Comparison of ENCODE assay signal across 12 cellular contexts in the genomic region with DNA sequence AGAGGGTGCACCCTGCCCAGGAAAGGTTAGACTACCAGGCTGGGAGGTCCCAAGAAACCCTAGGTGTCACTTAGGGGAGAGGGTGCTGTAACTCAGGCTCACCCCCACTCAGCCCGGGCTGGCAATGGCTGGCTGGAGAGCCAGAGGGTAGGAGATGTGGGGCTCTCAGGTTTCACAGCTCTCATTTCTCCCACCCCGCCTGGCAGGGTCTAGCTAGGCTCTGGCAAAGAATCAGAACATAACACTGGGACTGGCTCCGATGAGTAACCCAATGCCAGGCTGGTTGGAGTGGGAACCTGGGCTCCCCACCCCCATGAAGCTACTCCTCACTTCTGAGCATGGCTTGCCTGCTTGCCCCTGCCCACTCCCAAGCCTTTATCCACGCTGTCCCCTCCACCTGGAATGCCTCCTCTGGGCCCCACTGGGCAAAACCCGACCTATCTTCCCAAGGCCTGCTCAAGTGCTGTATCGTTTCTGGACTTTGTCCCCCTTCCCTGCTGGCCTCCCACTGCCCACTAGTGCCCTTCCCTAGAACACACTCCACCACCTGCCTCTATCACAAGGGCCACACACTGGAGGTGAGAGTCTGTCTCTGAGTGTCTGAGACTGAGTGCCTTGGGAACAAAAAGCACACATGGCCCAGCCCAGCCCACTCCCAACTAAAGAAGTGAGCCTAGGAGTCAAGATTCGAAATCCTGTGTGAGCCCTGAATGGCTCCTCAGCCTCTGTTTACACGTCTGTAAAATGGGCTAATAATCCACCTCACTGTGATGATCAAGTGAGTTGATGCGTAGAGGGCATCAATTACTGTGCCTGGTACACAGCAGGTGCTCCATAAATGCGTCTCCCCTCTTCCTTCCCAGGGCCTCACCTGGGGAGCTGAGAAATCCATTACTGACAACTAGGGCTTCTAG. TPM values are rescaled to one million over a fixed set of nuclear protein-coding genes. Genes with fewer than 3 reads are reported as not detected.
DNase-seq lines count a peak whose midpoint lies in the region; ATAC-seq and TF ChIP-seq lines count a peak whose summit lies in the region.
"Had no signal": no experiment of that assay in that cellular context is flagged by ENCODE, and none has a peak within 500 bp of the region (broad histone marks: within the 10 kb centered on the region; RNA-seq: fewer than 3 reads in every experiment).

No MANE protein-coding gene starts in this region.

- H2AFZ ChIP-seq in neural progenitor cell (replicated peaks) = no peak overlapping the region

- H3K36me3 ChIP-seq in neural progenitor cell = no peaks in the 10 kb centered on the region
- H3K36me3 ChIP-seq in transverse colon = no peaks in the 10 kb centered on the region
- H3K36me3 ChIP-seq: stomach had no signal

- H3K4me3 Mint-ChIP-seq in activated naive CD8-positive, alpha-beta T cell = peak overlapping the region; percentile 78
- H3K4me3 Mint-ChIP-seq in neural progenitor cell = peak overlapping the region; percentile 84

- H3K27me3 Mint-ChIP-seq in activated naive CD8-positive, alpha-beta T cell = no peaks in the 10 kb centered on the region
- H3K27me3 Mint-ChIP-seq in neural progenitor cell (ENCODE audit: insufficient read depth, low read depth) = peaks cover 7% of the 10 kb centered on the region

- no peak overlapping the region for H3K27ac ChIP-seq in neural progenitor cell
- H3K27ac ChIP-seq in transverse colon = no peak overlapping the region
- H3K27ac ChIP-seq: stomach had no signal

- H3K9ac ChIP-seq in neural progenitor cell = no peak overlapping the region

- H3K27me3 ChIP-seq in neural progenitor cell (no peaks in the 10 kb centered on the region), transverse colon (no peaks in the 10 kb centered on the region)
- H3K27me3 ChIP-seq: stomach had no signal

- no peak for TF ChIP-seq EP300 in transverse colon (IDR thresholded peaks at IDR 0.05; ENCODE audit: low read depth)

- H3K9me3 ChIP-seq in neural progenitor cell (ENCODE audit: low read depth) = no peaks in the 10 kb centered on the region
- no peaks in the 10 kb centered on the region for H3K9me3 ChIP-seq in transverse colon
- H3K9me3 ChIP-seq: stomach had no signal

- peaks cover 23% of the 10 kb centered on the region for H3K4me1 Mint-ChIP-seq in activated naive CD8-positive, alpha-beta T cell (ENCODE audit: low read depth)
- H3K4me1 Mint-ChIP-seq in neural progenitor cell = peaks cover 29% of the 10 kb centered on the region

- WGBS in transverse colon (ENCODE audit: low coverage in 1 of 2), 2 donors = 81 to 88% methylated on average over 4 to 10 of the region's 10 CpGs

- intact Hi-C loops in transverse colon (cut with DNase I; ENCODE audit: low total_unique reads) = no loop called here

- no peak for ATAC-seq in GM18867 (IDR thresholded peaks at IDR 0.05; ENCODE audit: unreplicated experiment)

- H3K4me1 ChIP-seq in neural progenitor cell (peaks cover 12% of the 10 kb centered on the region), transverse colon (peaks cover 7 to 23% (median 10%) of the 10 kb centered on the region in 4 donors)

- in situ Hi-C loops in transverse colon (cut with MboI; ENCODE audit: low pct_ligation_motif_present in 1 of 4, low pct_unique_long_range_greater_than_20kb in 1 of 4, low sequenced_read_pairs in 3 of 4) = loop anchor here in 1 of 4 donors (25.0 kb wide), 1 partner anchor 308 kb away; a partner anchor contains a TSS

- no peak overlapping the region for H3K4me2 ChIP-seq in neural progenitor cell

- TF ChIP-seq POLR2A in transverse colon (IDR thresholded peaks at IDR 0.05) = no peak

- peak; percentile 78 for DNase-seq in DMS 273 treated with DMSO at 0.1 percent for 48 hours (lab: John Stamatoyannopoulos, UW)
- peak; percentile 77 for DNase-seq in M059J (ENCODE audit: low read depth)
- DNase-seq in neural progenitor cell (ENCODE audit: low spot score) = no peak
- no peak for DNase-seq in transverse colon
- no peak for DNase-seq in NCI-H1436 (lab: John Stamatoyannopoulos, UW)
- DNase-seq: activated T-cell treated with anti-CD3 and anti-CD28 coated beads for 4 hours, midbrain, NCI-H510A, stomach had no signal

- no peaks in the 10 kb centered on the region for H3K9me3 Mint-ChIP-seq in activated naive CD8-positive, alpha-beta T cell (ENCODE audit: low read depth)
- no peaks in the 10 kb centered on the region for H3K9me3 Mint-ChIP-seq in neural progenitor cell

- no peaks in the 10 kb centered on the region for H3K79me2 ChIP-seq in neural progenitor cell (ENCODE audit: low read depth)

- no peak overlapping the region for H3K4me3 ChIP-seq in neural progenitor cell
- H3K4me3 ChIP-seq in transverse colon = no peak overlapping the region
- H3K4me3 ChIP-seq: stomach had no signal

- TF ChIP-seq CTCF in neural progenitor cell (IDR thresholded peaks at IDR 0.05) (no peak), transverse colon (IDR thresholded peaks at IDR 0.05) (no peak)

- no peaks in the 10 kb centered on the region for H3K36me3 Mint-ChIP-seq in activated naive CD8-positive, alpha-beta T cell
- H3K36me3 Mint-ChIP-seq in neural progenitor cell = peaks cover 3% of the 10 kb centered on the region

- no peaks in the 10 kb centered on the region for H4K20me1 ChIP-seq in neural progenitor cell (ENCODE audit: low read depth)

- peak overlapping the region; percentile 82 for H3K27ac Mint-ChIP-seq in activated naive CD8-positive, alpha-beta T cell
- H3K27ac Mint-ChIP-seq in neural progenitor cell = no peak overlapping the region

- peaks cover 24% of the 10 kb centered on the region for H3F3A ChIP-seq in neural progenitor cell (ENCODE audit: low read depth)

RNA-seq across cellular contexts. Expression of a gene that starts 1.9 kb away (rescaled TPM):
- total RNA-seq in M059J (2014; rRNA removed; shearing (Covaris generic)) = 1.9 and 2.2 TPM in 2 replicates
- total RNA-seq in neural progenitor cell (ENCODE audit: low replicate concordance) (40.6 and 52.0 TPM in 2 replicates), transverse colon (10 to 100 TPM in 2 of 4 donors, 1 to 10 TPM in 2; 8.4 to 19.5 (median 9.5) TPM)

RNA-seq across cellular contexts. Expression of a gene that starts 19.8 kb away (rescaled TPM):
- total RNA-seq in M059J (2014; rRNA removed; shearing (Covaris generic)) = 52.6 and 116 TPM in 2 replicates
- total RNA-seq in neural progenitor cell (ENCODE audit: low replicate concordance) = 16.0 and 19.3 TPM in 2 replicates
- 100 to 1,000 TPM; 149 to 369 (median 166) TPM for total RNA-seq in transverse colon

RNA-seq across cellular contexts. Expression of a gene that starts 37.0 kb away (rescaled TPM):
- not detected in 2 replicates for total RNA-seq in M059J (2014; rRNA removed; shearing (Covaris generic))
- total RNA-seq in neural progenitor cell (ENCODE audit: low replicate concordance) (not detected in 2 replicates), transverse colon (1 to 10 TPM in 3 of 4 donors, not detected in 1; 6.0 to 9.7 (median 9.3) TPM)
- total RNA-seq: frontal cortex had no signal

RNA-seq across cellular contexts. Expression of a gene that starts 51.8 kb away (rescaled TPM):
- total RNA-seq in M059J (2014; rRNA removed; shearing (Covaris generic)) = 14.6 and 18.7 TPM in 2 replicates
- total RNA-seq in neural progenitor cell (ENCODE audit: low replicate concordance) (11.7 and 18.6 TPM in 2 replicates), transverse colon (10 to 100 TPM; 40.4 to 62.6 (median 53.8) TPM)

Comparison
In these comparisons a context has a peak if more than half of its experiments do, and no peak if none do; other contexts are left out.
1. DNase-seq: peak in DMS 273 treated with DMSO at 0.1 percent for 48 hours (single experiment) and M059J (single experiment); none in neural progenitor cell (single experiment), transverse colon (single experiment) and NCI-H1436 (single experiment).